1 cellular context compared by ENCODE assay signal in genomic region chr7:68005992-68006391, GRCh38.
TF ChIP-seq lines count a peak whose summit lies in the region.

No MANE protein-coding gene starts in this region.

TF ChIP-seq in HEK293, 187 proteins besides CTCF, POLR2A, EP300 and RAD21 (continued from another document):
- TF ChIP-seq, protein P1, sequence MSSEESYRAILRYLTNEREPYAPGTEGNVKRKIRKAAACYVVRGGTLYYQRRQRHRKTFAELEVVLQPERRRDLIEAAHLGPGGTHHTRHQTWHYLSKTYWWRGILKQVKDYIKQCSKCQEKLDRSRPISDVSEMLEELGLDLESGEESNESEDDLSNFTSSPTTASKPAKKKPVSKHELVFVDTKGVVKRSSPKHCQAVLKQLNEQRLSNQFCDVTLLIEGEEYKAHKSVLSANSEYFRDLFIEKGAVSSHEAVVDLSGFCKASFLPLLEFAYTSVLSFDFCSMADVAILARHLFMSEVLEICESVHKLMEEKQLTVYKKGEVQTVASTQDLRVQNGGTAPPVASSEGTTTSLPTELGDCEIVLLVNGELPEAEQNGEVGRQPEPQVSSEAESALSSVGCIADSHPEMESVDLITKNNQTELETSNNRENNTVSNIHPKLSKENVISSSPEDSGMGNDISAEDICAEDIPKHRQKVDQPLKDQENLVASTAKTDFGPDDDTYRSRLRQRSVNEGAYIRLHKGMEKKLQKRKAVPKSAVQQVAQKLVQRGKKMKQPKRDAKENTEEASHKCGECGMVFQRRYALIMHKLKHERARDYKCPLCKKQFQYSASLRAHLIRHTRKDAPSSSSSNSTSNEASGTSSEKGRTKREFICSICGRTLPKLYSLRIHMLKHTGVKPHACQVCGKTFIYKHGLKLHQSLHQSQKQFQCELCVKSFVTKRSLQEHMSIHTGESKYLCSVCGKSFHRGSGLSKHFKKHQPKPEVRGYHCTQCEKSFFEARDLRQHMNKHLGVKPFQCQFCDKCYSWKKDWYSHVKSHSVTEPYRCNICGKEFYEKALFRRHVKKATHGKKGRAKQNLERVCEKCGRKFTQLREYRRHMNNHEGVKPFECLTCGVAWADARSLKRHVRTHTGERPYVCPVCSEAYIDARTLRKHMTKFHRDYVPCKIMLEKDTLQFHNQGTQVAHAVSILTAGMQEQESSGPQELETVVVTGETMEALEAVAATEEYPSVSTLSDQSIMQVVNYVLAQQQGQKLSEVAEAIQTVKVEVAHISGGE (tag by site-specific recombination; conservative IDR thresholded peaks at IDR 0.05; ENCODE audit: low read depth): 0 out of 2 replicates have a peak, but pooled peaks have one; percentile 40
- TF ChIP-seq ZNF626 (tag by site-specific recombination; IDR thresholded peaks at IDR 0.05): no peak
- no peak for TF ChIP-seq ZNF837 (tag by site-specific recombination; IDR thresholded peaks at IDR 0.05)
